In the genomic region with DNA sequence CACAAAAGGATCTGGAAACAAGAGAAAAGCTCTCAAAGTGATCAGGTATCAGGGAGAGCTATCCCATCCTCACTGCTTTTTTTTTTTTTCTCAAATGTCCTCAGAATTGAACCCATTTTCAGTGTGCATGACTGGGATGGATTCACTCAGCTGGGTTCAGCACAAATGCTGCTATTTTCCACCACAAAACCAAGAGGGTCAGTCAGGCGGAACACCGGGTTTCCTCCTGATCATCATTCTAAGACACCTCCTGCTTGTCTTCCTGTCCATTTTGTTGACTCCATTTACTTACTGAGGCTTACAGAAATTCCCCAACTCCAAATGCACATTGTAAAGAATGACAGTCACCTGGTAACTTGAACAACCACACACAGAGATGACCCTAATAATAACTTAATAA, we compare ENCODE assay signal across 11 cellular contexts. TPM values are rescaled to one million over a fixed set of nuclear protein-coding genes. Genes with fewer than 3 reads are reported as not detected.
A peak's percentile ranks its signal among the peaks of the same experiment; 100 is the strongest.
DNase-seq lines count a peak whose midpoint lies in the region; ATAC-seq and TF ChIP-seq lines count a peak whose summit lies in the region.
"Had no signal": no experiment of that assay in that cellular context is flagged by ENCODE, and none has a peak within 500 bp of the region (broad histone marks: within the 10 kb centered on the region; RNA-seq: fewer than 3 reads in every experiment).

No MANE protein-coding gene starts in this region.

- peaks cover 51 to 73% of the 10 kb centered on the region in 2 donors for H3K4me1 Mint-ChIP-seq in effector memory CD8-positive, alpha-beta T cell (ENCODE audit: low read depth in 2 of 2)

- H3K27ac ChIP-seq in temporal lobe (ENCODE audit: low read depth, low read length): peak overlapping the region; percentile 37
- H3K27ac ChIP-seq: 22Rv1 had no signal

- H3K36me3 Mint-ChIP-seq in effector memory CD8-positive, alpha-beta T cell (ENCODE audit: insufficient read depth): peaks cover 3% of the 10 kb centered on the region

- H3K27ac Mint-ChIP-seq in effector memory CD8-positive, alpha-beta T cell: peak overlapping the region; percentile 42 to 52

- TF ChIP-seq POLR2A in GM18505 (IDR thresholded peaks at IDR 0.05; ENCODE audit: borderline replicate concordance, extremely low read depth, insufficient read depth, insufficient read length): no peak

- H3K4me3 Mint-ChIP-seq in effector memory CD8-positive, alpha-beta T cell: no peak overlapping the region

- ATAC-seq in HG03103 (IDR thresholded peaks at IDR 0.05; ENCODE audit: low read depth, unreplicated experiment) (peak; percentile 66), GM18505 (IDR thresholded peaks at IDR 0.05; ENCODE audit: unreplicated experiment) (no peak)
- no peak for ATAC-seq in effector memory CD8-positive, alpha-beta T cell (replicated peaks)
- ATAC-seq: HCT116 had no signal

- H3K27me3 Mint-ChIP-seq in effector memory CD8-positive, alpha-beta T cell: no peaks in the 10 kb centered on the region

- DNase-seq in SKM-1 (lab: John Stamatoyannopoulos, UW; ENCODE audit: unreplicated experiment): peak; percentile 16
- DNase-seq in SKM-1 treated with dmso at 0.1 percent for 144 hours (lab: John Stamatoyannopoulos, UW; ENCODE audit: unreplicated experiment): no peak
- no peak for DNase-seq in effector memory CD8-positive, alpha-beta T cell
- no peak for DNase-seq in T1000 (lab: John Stamatoyannopoulos, UW)
- no peak for DNase-seq in AG08396 (ENCODE audit: low spot score)
- DNase-seq: stimulated activated naive CD4-positive, alpha-beta T cell treated with Interleukin-2 at 50 U/mL for 16 hours had no signal

- H3K9me3 Mint-ChIP-seq in effector memory CD8-positive, alpha-beta T cell: no peaks in the 10 kb centered on the region

RNA-seq across cellular contexts. Expression of gene CYRIA, which starts 39.9 kb away (rescaled TPM):
- total RNA-seq in temporal lobe: 189 TPM
